ENCODE assay signal across 29 cellular contexts in genomic region chrX:151363316-151363715, GRCh38.
"Had no signal": no experiment of that assay in that cellular context is flagged by ENCODE, and none has a peak within 500 bp of the region (broad histone marks: within the 10 kb centered on the region; RNA-seq: fewer than 3 reads in every experiment).

No MANE protein-coding gene starts in this region.

- H3K36me3 Mint-ChIP-seq: activated naive CD4-positive, alpha-beta T cell treated with anti-CD3 and anti-CD28 coated beads, Interleukin-2, amount 50 U/mL, for 24 hours; brain; naive thymus-derived CD8-positive, alpha-beta T cell had no signal

- H3K9me3 ChIP-seq: colonic mucosa, esophagus squamous epithelium, heart right ventricle, left lung, lower lobe of right lung, psoas muscle, tibial nerve had no signal

- H3K4me1 Mint-ChIP-seq: activated naive CD4-positive, alpha-beta T cell treated with anti-CD3 and anti-CD28 coated beads, Interleukin-2, amount 50 U/mL, for 24 hours; activated naive CD8-positive, alpha-beta T cell treated with anti-CD3 and anti-CD28 coated beads, Interleukin-2, amount 50 U/mL, for 24 hours; brain had no signal

- H3K4me3 ChIP-seq: cardiac muscle cell, colonic mucosa, esophagus squamous epithelium, heart right ventricle, left lung, lower lobe of right lung, psoas muscle, smooth muscle cell, tibial nerve had no signal

- H3K9me3 Mint-ChIP-seq: activated B cell treated with CpG ODN at 0.5 μM for 24 hours; activated CD8-positive, alpha-beta T cell treated with anti-CD3 and anti-CD28 coated beads for 36 hours; activated naive CD4-positive, alpha-beta T cell treated with anti-CD3 and anti-CD28 coated beads, Interleukin-2, amount 50 U/mL, for 24 hours; activated naive CD8-positive, alpha-beta T cell treated with anti-CD3 and anti-CD28 coated beads, Interleukin-2, amount 50 U/mL, for 24 hours; activated T-helper 2 cell treated with anti-CD3 and anti-CD28 coated beads, Interferon-gamma antibody, Interleukin-2, Interleukin-4, amounts not matched to agents 10 μg/mL and 5 μg/mL and 100 μg/mL, durations not matched to agents 14 hours and 24 hours and 36 hours; naive thymus-derived CD8-positive, alpha-beta T cell had no signal

- FAIRE-seq: endometrium had no signal

- H2AFZ ChIP-seq: parathyroid adenoma had no signal

- H3K27ac Mint-ChIP-seq: activated B cell treated with CpG ODN at 0.5 μM for 24 hours; activated CD8-positive, alpha-beta T cell treated with anti-CD3 and anti-CD28 coated beads for 36 hours; activated naive CD4-positive, alpha-beta T cell treated with anti-CD3 and anti-CD28 coated beads, Interleukin-2, amount 50 U/mL, for 24 hours; activated naive CD8-positive, alpha-beta T cell treated with anti-CD3 and anti-CD28 coated beads, Interleukin-2, amount 50 U/mL, for 24 hours; activated T-helper 2 cell treated with anti-CD3 and anti-CD28 coated beads, Interferon-gamma antibody, Interleukin-2, Interleukin-4, amounts not matched to agents 10 μg/mL and 5 μg/mL and 100 μg/mL, durations not matched to agents 14 hours and 24 hours and 36 hours; brain; naive thymus-derived CD8-positive, alpha-beta T cell had no signal

- ATAC-seq: activated CD8-positive, alpha-beta T cell treated with anti-CD3 and anti-CD28 coated beads for 36 hours; activated naive CD8-positive, alpha-beta T cell treated with anti-CD3 and anti-CD28 coated beads, Interleukin-2, amount 50 U/mL, for 24 hours; heart right ventricle; left lung; lower lobe of right lung; naive thymus-derived CD8-positive, alpha-beta T cell; psoas muscle had no signal

- H3K4me3 Mint-ChIP-seq: activated B cell treated with CpG ODN at 0.5 μM for 24 hours; activated CD8-positive, alpha-beta T cell treated with anti-CD3 and anti-CD28 coated beads for 36 hours; activated naive CD4-positive, alpha-beta T cell treated with anti-CD3 and anti-CD28 coated beads, Interleukin-2, amount 50 U/mL, for 24 hours; activated naive CD8-positive, alpha-beta T cell treated with anti-CD3 and anti-CD28 coated beads, Interleukin-2, amount 50 U/mL, for 24 hours; brain; naive thymus-derived CD8-positive, alpha-beta T cell; neural crest cell had no signal

- DNase-seq: activated B cell treated with CpG ODN at 0.5 μM for 24 hours; activated CD4-positive, alpha-beta T cell treated with anti-CD3 and anti-CD28 coated beads, Interleukin-2, amount 50 U/mL, for 1 hour; activated CD8-positive, alpha-beta T cell treated with anti-CD3 and anti-CD28 coated beads for 36 hours; activated naive CD8-positive, alpha-beta T cell treated with anti-CD3 and anti-CD28 coated beads, Interleukin-2, amount 50 U/mL, for 24 hours; activated T-cell treated with anti-CD3 and anti-CD28 coated beads, Interleukin-2, amount 50 U/mL, for 48 hours; cerebellar nuclear complex; colonic mucosa; effector CD8-positive, alpha-beta T cell; esophagus squamous epithelium; foreskin melanocyte; heart right ventricle; kidney glomerular epithelial cell; left lung; lower lobe of right lung; mesenchymal stem cell; naive thymus-derived CD8-positive, alpha-beta T cell; nucleus accumbens; psoas muscle; stimulated activated naive CD4-positive, alpha-beta T cell treated with Interleukin-2 at 50 U/mL for 16 hours had no signal

- H3K4me2 ChIP-seq: smooth muscle cell had no signal

- H3K9ac ChIP-seq: parathyroid adenoma had no signal

- H3K79me2 ChIP-seq: parathyroid adenoma had no signal

- H3K36me3 ChIP-seq: cardiac muscle cell, colonic mucosa, esophagus squamous epithelium, heart right ventricle, left lung, lower lobe of right lung, tibial nerve had no signal

- H3K4me1 ChIP-seq: colonic mucosa, heart right ventricle, left lung, lower lobe of right lung, parathyroid adenoma, psoas muscle, tibial nerve had no signal

- H3K27me3 ChIP-seq: cardiac muscle cell, colonic mucosa, tibial nerve had no signal

- H3K27ac ChIP-seq: cardiac muscle cell, colonic mucosa, epithelial cell of prostate, esophagus squamous epithelium, heart right ventricle, left lung, lower lobe of right lung, parathyroid adenoma, psoas muscle, tibial nerve had no signal
